In the genomic region with DNA sequence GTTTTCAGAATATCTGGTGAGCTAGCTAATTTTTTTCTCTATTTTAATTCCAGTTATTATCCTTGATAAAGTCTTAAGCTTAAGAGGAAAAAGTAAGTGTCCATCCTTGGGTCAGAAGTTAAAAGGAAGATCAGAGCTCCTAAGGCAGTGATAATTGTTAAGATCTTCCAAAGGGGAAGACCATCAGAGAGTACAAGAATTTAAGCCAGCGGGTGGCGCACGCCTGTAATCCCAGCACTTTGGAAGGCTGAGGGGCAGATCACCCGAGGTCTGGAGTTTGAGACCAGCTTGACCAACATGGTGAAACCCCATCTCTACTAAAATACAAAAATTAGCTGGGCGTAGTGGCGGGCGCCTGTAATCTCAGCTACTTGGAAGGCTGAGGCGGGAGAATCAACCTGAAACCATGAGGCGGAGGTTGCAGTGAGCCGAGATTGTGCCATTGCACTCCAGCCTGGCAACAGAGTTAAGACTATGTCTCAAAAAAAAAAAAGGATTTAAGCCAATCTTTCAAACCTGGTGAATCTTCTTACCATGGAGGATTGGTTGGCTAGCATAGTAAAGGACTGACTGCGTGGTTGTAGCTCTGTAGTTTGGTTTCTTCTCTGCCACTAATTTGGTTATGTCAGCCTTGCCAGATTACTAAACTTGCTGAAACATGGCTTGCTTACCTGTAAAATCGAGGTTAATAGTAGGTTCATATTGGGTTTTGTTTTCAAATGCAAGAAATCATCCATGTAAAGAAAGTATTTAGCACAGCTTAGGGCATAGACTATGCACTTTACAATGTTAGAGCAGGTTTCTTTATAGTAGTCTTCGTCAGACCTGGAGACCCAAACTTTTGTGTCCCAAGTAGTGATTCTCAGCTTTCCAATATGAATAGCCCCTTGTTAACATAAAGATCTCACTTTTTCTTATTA, we compare ENCODE assay signal across 15 cellular contexts.
"Had no signal": no experiment of that assay in that cellular context is flagged by ENCODE, and none has a peak within 500 bp of the region (broad histone marks: within the 10 kb centered on the region; RNA-seq: fewer than 3 reads in every experiment).

No MANE protein-coding gene starts in this region.

- DNase-seq: activated CD8-positive, alpha-beta memory T cell treated with anti-CD3 and anti-CD28 coated beads, Interleukin-2, amount 50 U/mL, for 48 hours; activated CD8-positive, alpha-beta T cell treated with anti-CD3 and anti-CD28 coated beads for 36 hours; activated naive CD8-positive, alpha-beta T cell treated with anti-CD3 and anti-CD28 coated beads, Interleukin-2, amount 10 ng/mL, durations not matched to agents 7 days and 5 days; aorta; glutamatergic neuron; left lung; ovary; stimulated activated CD4-positive, alpha-beta T cell treated with anti-CD3 and anti-CD28 coated beads, Interleukin-4, amount 100 ng/mL, for 1 hour; stimulated activated CD8-positive, alpha-beta memory T cell treated with anti-CD3 and anti-CD28 coated beads, Interleukin-4, amount 100 ng/mL, for 48 hours; stimulated activated naive CD8-positive, alpha-beta T cell treated with anti-CD3 and anti-CD28 coated beads, Interleukin-15, amount 100 ng/mL, for 72 hours; SW 1271; T-helper 9 cell had no signal

- FAIRE-seq: islet of Langerhans had no signal

- H3K4me3 Mint-ChIP-seq: activated CD8-positive, alpha-beta T cell treated with anti-CD3 and anti-CD28 coated beads for 36 hours; activated naive CD8-positive, alpha-beta T cell treated with anti-CD3 and anti-CD28 coated beads, Interleukin-2, amount 10 ng/mL, durations not matched to agents 7 days and 5 days; stimulated activated naive CD8-positive, alpha-beta T cell treated with anti-CD3 and anti-CD28 coated beads, Interleukin-15, amount 100 ng/mL, for 72 hours had no signal

- H3K27ac Mint-ChIP-seq: activated naive CD8-positive, alpha-beta T cell treated with anti-CD3 and anti-CD28 coated beads, Interleukin-2, amount 10 ng/mL, durations not matched to agents 7 days and 5 days had no signal

- H3K4me3 ChIP-seq: breast epithelium, esophagus muscularis mucosa, left lung, ovary had no signal

- H3K9me3 Mint-ChIP-seq: activated CD8-positive, alpha-beta T cell treated with anti-CD3 and anti-CD28 coated beads for 36 hours; activated naive CD8-positive, alpha-beta T cell treated with anti-CD3 and anti-CD28 coated beads, Interleukin-2, amount 10 ng/mL, durations not matched to agents 7 days and 5 days had no signal

- H3K27me3 ChIP-seq: breast epithelium, esophagus muscularis mucosa, left lung, ovary had no signal

- H3K4me1 ChIP-seq: breast epithelium, left lung had no signal

- H3K9me3 ChIP-seq: breast epithelium, esophagus muscularis mucosa, left lung, ovary had no signal

- H3K27ac ChIP-seq: breast epithelium, esophagus muscularis mucosa, left lung, ovary had no signal

- H3K27me3 Mint-ChIP-seq: activated CD8-positive, alpha-beta T cell treated with anti-CD3 and anti-CD28 coated beads for 36 hours; activated naive CD8-positive, alpha-beta T cell treated with anti-CD3 and anti-CD28 coated beads, Interleukin-2, amount 10 ng/mL, durations not matched to agents 7 days and 5 days; stimulated activated naive CD8-positive, alpha-beta T cell treated with anti-CD3 and anti-CD28 coated beads, Interleukin-15, amount 100 ng/mL, for 72 hours had no signal

- ATAC-seq: activated CD8-positive, alpha-beta T cell treated with anti-CD3 and anti-CD28 coated beads for 36 hours; left lung; stimulated activated naive CD8-positive, alpha-beta T cell treated with anti-CD3 and anti-CD28 coated beads, Interleukin-15, amount 100 ng/mL, for 72 hours had no signal
